1 cellular context compared by ENCODE assay signal in genomic region chr9:91362212-91362611, GRCh38.
TF ChIP-seq lines count a peak whose summit lies in the region.

No MANE protein-coding gene starts in this region.

TF ChIP-seq in SK-N-SH treated with all-trans-retinoic acid at 6 μM for 48 hours, 23 proteins besides CTCF, POLR2A, EP300 and RAD21 (continued from another document):
- TF ChIP-seq CSRNP3 (CRISPR knock-in tag; IDR thresholded peaks at IDR 0.05) (no peak), ZNF70 (CRISPR knock-in tag; IDR thresholded peaks at IDR 0.05) (no peak)
TF ChIP-seq in SK-N-SH treated with all-trans-retinoic acid at 6 μM for 48 hours: peak in this region for 0.
